1 cellular context compared by ENCODE assay signal in the genomic region with DNA sequence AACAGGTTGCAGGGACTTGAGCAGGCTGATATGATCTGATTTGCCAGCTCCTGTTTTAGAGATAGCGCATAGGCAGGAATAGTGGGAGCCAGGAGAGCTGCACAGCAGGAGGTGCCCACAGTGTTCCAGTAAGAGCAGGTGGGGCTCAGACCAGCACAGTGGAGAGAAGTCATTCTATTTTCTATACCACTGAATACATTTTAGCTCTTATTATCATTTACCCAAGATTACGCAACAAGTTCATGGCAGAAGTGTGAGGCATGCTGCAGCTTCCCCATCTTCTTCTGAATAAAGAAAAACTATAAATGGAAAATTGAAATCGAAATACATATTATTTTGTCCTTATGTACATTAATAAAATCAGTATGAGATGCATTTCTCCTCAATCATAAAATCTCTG.
TF ChIP-seq lines count a peak whose summit lies in the region.

No MANE protein-coding gene starts in this region.

TF ChIP-seq in Ishikawa, 13 proteins besides CTCF, POLR2A, EP300 and RAD21:
- TF ChIP-seq, protein P1, sequence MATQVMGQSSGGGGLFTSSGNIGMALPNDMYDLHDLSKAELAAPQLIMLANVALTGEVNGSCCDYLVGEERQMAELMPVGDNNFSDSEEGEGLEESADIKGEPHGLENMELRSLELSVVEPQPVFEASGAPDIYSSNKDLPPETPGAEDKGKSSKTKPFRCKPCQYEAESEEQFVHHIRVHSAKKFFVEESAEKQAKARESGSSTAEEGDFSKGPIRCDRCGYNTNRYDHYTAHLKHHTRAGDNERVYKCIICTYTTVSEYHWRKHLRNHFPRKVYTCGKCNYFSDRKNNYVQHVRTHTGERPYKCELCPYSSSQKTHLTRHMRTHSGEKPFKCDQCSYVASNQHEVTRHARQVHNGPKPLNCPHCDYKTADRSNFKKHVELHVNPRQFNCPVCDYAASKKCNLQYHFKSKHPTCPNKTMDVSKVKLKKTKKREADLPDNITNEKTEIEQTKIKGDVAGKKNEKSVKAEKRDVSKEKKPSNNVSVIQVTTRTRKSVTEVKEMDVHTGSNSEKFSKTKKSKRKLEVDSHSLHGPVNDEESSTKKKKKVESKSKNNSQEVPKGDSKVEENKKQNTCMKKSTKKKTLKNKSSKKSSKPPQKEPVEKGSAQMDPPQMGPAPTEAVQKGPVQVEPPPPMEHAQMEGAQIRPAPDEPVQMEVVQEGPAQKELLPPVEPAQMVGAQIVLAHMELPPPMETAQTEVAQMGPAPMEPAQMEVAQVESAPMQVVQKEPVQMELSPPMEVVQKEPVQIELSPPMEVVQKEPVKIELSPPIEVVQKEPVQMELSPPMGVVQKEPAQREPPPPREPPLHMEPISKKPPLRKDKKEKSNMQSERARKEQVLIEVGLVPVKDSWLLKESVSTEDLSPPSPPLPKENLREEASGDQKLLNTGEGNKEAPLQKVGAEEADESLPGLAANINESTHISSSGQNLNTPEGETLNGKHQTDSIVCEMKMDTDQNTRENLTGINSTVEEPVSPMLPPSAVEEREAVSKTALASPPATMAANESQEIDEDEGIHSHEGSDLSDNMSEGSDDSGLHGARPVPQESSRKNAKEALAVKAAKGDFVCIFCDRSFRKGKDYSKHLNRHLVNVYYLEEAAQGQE (IDR thresholded peaks at IDR 0.05; ENCODE audit: low read depth), result no peak
- TF ChIP-seq CEBPB (IDR thresholded peaks at IDR 0.05) (peak; percentile 62), NFIC (IDR thresholded peaks at IDR 0.05) (no peak)
